Comparison of ENCODE assay signal across 16 cellular contexts in the genomic region with DNA sequence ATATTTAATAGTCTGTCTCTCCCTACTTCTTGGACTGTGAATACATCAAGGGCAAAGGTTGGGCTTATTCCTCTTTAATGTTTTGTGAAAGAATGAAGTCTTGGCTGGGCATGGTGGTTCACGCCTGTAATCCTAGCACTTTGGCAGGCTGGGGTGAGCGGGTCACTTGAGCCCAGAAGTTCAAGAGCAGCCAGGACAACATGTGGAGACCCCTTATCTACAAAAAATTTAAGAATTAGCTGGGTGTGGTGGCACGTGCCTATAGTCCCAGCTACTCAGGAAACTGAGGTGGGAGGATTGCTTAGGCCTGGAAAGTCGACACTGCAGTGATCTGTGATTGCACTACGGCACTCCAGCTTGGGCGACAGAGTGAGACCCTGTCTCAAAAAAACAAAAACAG.
"Had no signal": no experiment of that assay in that cellular context is flagged by ENCODE, and none has a peak within 500 bp of the region (broad histone marks: within the 10 kb centered on the region; RNA-seq: fewer than 3 reads in every experiment).

No MANE protein-coding gene starts in this region.

- H3K36me3 ChIP-seq: gastrocnemius medialis, neural progenitor cell, thyroid gland, uterus had no signal

- H3K4me3 ChIP-seq: coronary artery, gastrocnemius medialis, neural progenitor cell, thyroid gland, uterus had no signal

- ATAC-seq: esophagus mucosa had no signal

- H3K27ac ChIP-seq: coronary artery, neural progenitor cell, thyroid gland, uterus had no signal

- H3K9me3 Mint-ChIP-seq: activated CD4-positive, alpha-beta memory T cell treated with anti-CD3 and anti-CD28 coated beads for 36 hours; neural progenitor cell; T-helper 1 cell treated with Interleukin-12 subunit alpha and Interleukin-12 subunit beta and Interleukin-4 antibody, amounts not matched to agents 30 μg/mL and 1 μg/mL, for 36 hours had no signal

- H3K27me3 ChIP-seq: gastrocnemius medialis, neural progenitor cell, thyroid gland, uterus had no signal

- H3K4me3 Mint-ChIP-seq: activated CD4-positive, alpha-beta memory T cell treated with anti-CD3 and anti-CD28 coated beads for 36 hours; activated naive CD8-positive, alpha-beta T cell; neural progenitor cell; T-helper 1 cell treated with Interleukin-12 subunit alpha and Interleukin-12 subunit beta and Interleukin-4 antibody, amounts not matched to agents 30 μg/mL and 1 μg/mL, for 36 hours had no signal

- DNase-seq: activated CD4-positive, alpha-beta memory T cell treated with anti-CD3 and anti-CD28 coated beads for 36 hours; central memory CD4-positive, alpha-beta T cell; head of caudate nucleus; kidney; left ventricle myocardium superior; stimulated activated CD4-positive, alpha-beta T cell treated with anti-CD3 and anti-CD28 coated beads, Interleukin-12 subunit alpha, Interleukin-12 subunit beta, amount 100 ng/mL, for 4 hours; stimulated activated CD4-positive, alpha-beta T cell treated with anti-CD3 and anti-CD28 coated beads, Interleukin-1b, Interleukin-23, amount 100 ng/mL, for 48 hours; stimulated activated naive CD4-positive, alpha-beta T cell treated with Interleukin-2 at 50 U/mL for 16 hours; uterus had no signal

- H3K4me1 ChIP-seq: neural progenitor cell, uterus had no signal

- H3K9me3 ChIP-seq: gastrocnemius medialis, thyroid gland, uterus had no signal

- H3K27ac Mint-ChIP-seq: activated CD4-positive, alpha-beta memory T cell treated with anti-CD3 and anti-CD28 coated beads for 36 hours; activated naive CD8-positive, alpha-beta T cell; neural progenitor cell; T-helper 1 cell treated with Interleukin-12 subunit alpha and Interleukin-12 subunit beta and Interleukin-4 antibody, amounts not matched to agents 30 μg/mL and 1 μg/mL, for 36 hours had no signal

- H3K27me3 Mint-ChIP-seq: activated CD4-positive, alpha-beta memory T cell treated with anti-CD3 and anti-CD28 coated beads for 36 hours; activated naive CD8-positive, alpha-beta T cell had no signal
